7 cellular contexts compared by ENCODE assay signal in the genomic region with DNA sequence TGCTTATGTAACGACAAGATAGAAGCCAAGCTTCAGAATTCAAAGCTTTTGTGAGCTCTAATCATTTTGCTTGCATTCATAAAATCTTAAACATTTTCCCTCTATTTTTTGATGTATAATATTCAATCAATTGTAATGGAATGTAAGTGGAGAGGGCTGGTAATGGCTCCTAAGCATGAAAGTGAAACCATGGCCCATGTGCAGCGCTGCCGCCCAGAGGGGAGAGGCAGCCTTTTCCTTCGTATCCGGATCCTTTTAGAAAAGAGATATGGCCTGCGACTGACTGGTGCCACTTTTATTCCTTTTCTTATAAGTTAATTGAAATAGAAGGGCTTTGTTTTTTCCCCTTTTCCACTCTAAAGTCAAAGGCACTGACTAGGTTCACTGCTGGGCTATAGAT.
DNase-seq lines count a peak whose midpoint lies in the region; ATAC-seq and TF ChIP-seq lines count a peak whose summit lies in the region.
"Not testable (repeated sequence)": the region's sequence is repeated elsewhere in the genome, so short reads cannot be mapped to it uniquely, and the experiment has no call there.

No MANE protein-coding gene starts in this region.

- H3K4me3 Mint-ChIP-seq in WTC11, result not testable (repeated sequence)

- ATAC-seq in WTC11, result peak; percentile 71; the same call in 1 of the 2 replicates

- not testable (repeated sequence) for H3K36me3 Mint-ChIP-seq in WTC11

- peak overlapping the region; percentile 70 for H3K4me2 ChIP-seq in smooth muscle cell

- not testable (repeated sequence) for H3K9me3 Mint-ChIP-seq in WTC11

- intact Hi-C loops in dorsolateral prefrontal cortex (cut with DNase I), result not testable (repeated sequence)

- H4K20me1 ChIP-seq in smooth muscle cell (ENCODE audit: low read depth), result not testable (repeated sequence)

- H3K4me3 ChIP-seq in dorsolateral prefrontal cortex, result peak overlapping the region in 30 of 59 donors; percentile 2 to 49 (median 22)
- not testable (repeated sequence) for H3K4me3 ChIP-seq in smooth muscle cell

- H3K27me3 Mint-ChIP-seq in WTC11 (ENCODE audit: low read depth), result not testable (repeated sequence)

- H3K4me1 Mint-ChIP-seq in WTC11, result not testable (repeated sequence)

- peak; percentile 19 for DNase-seq in Daoy (ENCODE audit: low read depth)
- peak; percentile 39 for DNase-seq in M059J (ENCODE audit: low read depth)
- DNase-seq in WTC11 (ENCODE audit: low spot score); smooth muscle cell (lab: John Stamatoyannopoulos, UW; ENCODE audit: unreplicated experiment): not testable (repeated sequence)
- DNase-seq in dorsolateral prefrontal cortex, result peak in 2 of 10 donors; percentile 8 to 25
- DNase-seq in glomerular visceral epithelial cell (ENCODE audit: extremely low spot score), result peak; percentile 0
- peak; percentile 20 to 32 for DNase-seq in lung microvascular endothelial cell (ENCODE audit: low read depth in 2 of 2)

- not testable (repeated sequence) for H3K9ac ChIP-seq in smooth muscle cell (ENCODE audit: low read depth)

- H3F3A ChIP-seq in smooth muscle cell (ENCODE audit: low read depth), result not testable (repeated sequence)

- not testable (repeated sequence) for H3K9me3 ChIP-seq in smooth muscle cell (replicated peaks; ENCODE audit: low read depth)

- H3K4me1 ChIP-seq in smooth muscle cell (ENCODE audit: low read depth), result not testable (repeated sequence)

- H3K27ac ChIP-seq in dorsolateral prefrontal cortex, result peak overlapping the region in 16 of 59 donors; percentile 7 to 53 (median 22)
- H3K27ac ChIP-seq in smooth muscle cell (ENCODE audit: low read depth), result not testable (repeated sequence)

- POLR2A ChIA-PET in WTC11 (lab: Charles Lee), result not testable (repeated sequence)

- H3K27ac Mint-ChIP-seq in WTC11, result not testable (repeated sequence)

- not testable (repeated sequence) for H3K79me2 ChIP-seq in smooth muscle cell (ENCODE audit: low read depth)

- not testable (repeated sequence) for TF ChIP-seq CTCF in WTC11 (IDR thresholded peaks at IDR 0.05); smooth muscle cell (IDR thresholded peaks at IDR 0.05; ENCODE audit: borderline replicate concordance, insufficient read depth, poor library complexity, severe bottlenecking)
- TF ChIP-seq CTCF in dorsolateral prefrontal cortex (IDR thresholded peaks at IDR 0.05 in 54 of 56, conservative IDR thresholded peaks at IDR 0.05 in 2 of 56; ENCODE audit: low read depth in 1 of 56, partially characterized antibody in 56 of 56), result peak in 19 of 56 donors; percentile 9 to 48 (median 21)

- 44% methylated on average over 6 of the region's 6 CpGs for WGBS in smooth muscle cell (ENCODE audit: low lambda C conversion rate)

- CTCF ChIA-PET in WTC11 (lab: Charles Lee), result not testable (repeated sequence)

- not testable (repeated sequence) for H2AFZ ChIP-seq in smooth muscle cell (ENCODE audit: low read depth)

- not testable (repeated sequence) for H3K36me3 ChIP-seq in smooth muscle cell (ENCODE audit: low read depth)

- not testable (repeated sequence) for H3K27me3 ChIP-seq in dorsolateral prefrontal cortex; smooth muscle cell (ENCODE audit: low read depth)
